Comparison of ENCODE assay signal across 16 cellular contexts in the genomic region with DNA sequence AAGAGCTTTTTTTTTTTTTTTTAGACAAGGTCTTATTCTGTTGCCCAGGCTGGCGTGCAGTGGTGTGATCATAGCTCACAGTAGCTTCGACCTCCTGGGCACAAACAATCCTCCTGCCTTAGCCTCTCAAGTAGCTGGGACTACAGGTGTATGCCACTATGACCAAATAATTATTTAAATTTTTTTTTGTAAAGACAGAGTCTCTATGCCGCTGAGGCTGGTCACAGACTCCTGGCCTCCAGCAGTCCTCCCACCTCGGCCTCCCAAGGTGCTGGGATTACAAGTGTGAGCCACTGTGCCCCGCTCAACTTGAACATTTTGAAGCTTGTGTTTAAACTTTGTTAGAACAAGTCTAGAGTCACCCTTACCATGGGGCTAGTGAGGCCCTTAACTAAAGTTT. TPM values are rescaled to one million over a fixed set of nuclear protein-coding genes. Genes with fewer than 3 reads are reported as not detected.
A peak's percentile ranks its signal among the peaks of the same experiment; 100 is the strongest.
DNase-seq lines count a peak whose midpoint lies in the region; ATAC-seq and TF ChIP-seq lines count a peak whose summit lies in the region.
"Had no signal": no experiment of that assay in that cellular context is flagged by ENCODE, and none has a peak within 500 bp of the region (broad histone marks: within the 10 kb centered on the region; RNA-seq: fewer than 3 reads in every experiment).

No MANE protein-coding gene starts in this region.

- no peaks in the 10 kb centered on the region for H3K36me3 ChIP-seq in CD4-positive, alpha-beta memory T cell (ENCODE audit: insufficient read depth, low read length)
- H3K36me3 ChIP-seq in naive thymus-derived CD4-positive, alpha-beta T cell (ENCODE audit: control insufficient read depth in 2 of 3, insufficient read depth in 3 of 3, low read length in 3 of 3): no peaks in the 10 kb centered on the region
- H3K36me3 ChIP-seq: heart right ventricle had no signal

- H3K9me3 ChIP-seq in CD4-positive, alpha-beta memory T cell (ENCODE audit: control insufficient read depth in 1 of 2, low read length in 2 of 2): no peaks in the 10 kb centered on the region
- H3K9me3 ChIP-seq in naive thymus-derived CD4-positive, alpha-beta T cell (ENCODE audit: control insufficient read depth in 2 of 3, low read length in 3 of 3): no peaks in the 10 kb centered on the region
- H3K9me3 ChIP-seq: heart right ventricle, testis had no signal

- peaks cover 0 to 9% (median 0%) of the 10 kb centered on the region in 8 donors for H3K9me3 Mint-ChIP-seq in CD4-positive, alpha-beta memory T cell
- H3K9me3 Mint-ChIP-seq in activated CD8-positive, alpha-beta T cell treated with anti-CD3 and anti-CD28 coated beads for 36 hours: peaks cover 8% of the 10 kb centered on the region
- H3K9me3 Mint-ChIP-seq in naive thymus-derived CD4-positive, alpha-beta T cell: peaks cover 0 to 13% (median 2%) of the 10 kb centered on the region in 11 donors

- DNase-seq in CD4-positive, alpha-beta memory T cell: no peak
- no peak for DNase-seq in activated CD8-positive, alpha-beta T cell treated with anti-CD3 and anti-CD28 coated beads for 36 hours
- DNase-seq in naive thymus-derived CD4-positive, alpha-beta T cell: no peak
- DNase-seq in HK-2 (ENCODE audit: unreplicated experiment): no peak
- DNase-seq in hypothalamus (lab: John Stamatoyannopoulos, UW): no peak
- no peak for DNase-seq in activated gamma-delta T cell treated with Interleukin-2 at 50 U/mL for 16 hours
- DNase-seq: amniotic stem cell, heart right ventricle, NCI-H2029 treated with DMSO at 0.1 percent for 48 hours, NCI-H526, RPMI8226, testis had no signal

- TF ChIP-seq CTCF in activated CD8-positive, alpha-beta T cell treated with anti-CD3 and anti-CD28 coated beads for 36 hours (IDR thresholded peaks at IDR 0.05): no peak

- peaks cover 0 to 10% of the 10 kb centered on the region in 2 donors for H3K36me3 Mint-ChIP-seq in CD4-positive, alpha-beta memory T cell
- H3K36me3 Mint-ChIP-seq in activated CD8-positive, alpha-beta T cell treated with anti-CD3 and anti-CD28 coated beads for 36 hours (ENCODE audit: low read depth): peaks cover 6% of the 10 kb centered on the region
- H3K36me3 Mint-ChIP-seq in naive thymus-derived CD4-positive, alpha-beta T cell: peaks cover 0 to 17% (median 5%) of the 10 kb centered on the region in 5 donors

- peak; percentile 27 for TF ChIP-seq POLR2A in GM19193 (IDR thresholded peaks at IDR 0.05; ENCODE audit: extremely low read depth, insufficient read depth, insufficient read length)

- peak overlapping the region; percentile 59 for H3K27ac ChIP-seq in CD4-positive, alpha-beta memory T cell (ENCODE audit: low read depth, low read length)
- peak overlapping the region; percentile 77 for H3K27ac ChIP-seq in naive thymus-derived CD4-positive, alpha-beta T cell (ENCODE audit: low read depth, low read length)
- H3K27ac ChIP-seq: C4-2B, coronary artery, testis had no signal

- peak overlapping the region in 7 of 8 donors; percentile 49 to 95 (median 76) for H3K4me3 Mint-ChIP-seq in CD4-positive, alpha-beta memory T cell
- H3K4me3 Mint-ChIP-seq in activated CD8-positive, alpha-beta T cell treated with anti-CD3 and anti-CD28 coated beads for 36 hours: peak overlapping the region; percentile 33
- H3K4me3 Mint-ChIP-seq in naive thymus-derived CD4-positive, alpha-beta T cell: peak overlapping the region; percentile 56 to 92 (median 82)

- peaks cover 99% of the 10 kb centered on the region for H3K4me1 ChIP-seq in CD4-positive, alpha-beta memory T cell (ENCODE audit: insufficient read depth, low read length)
- peaks cover 93 to 94% of the 10 kb centered on the region in 2 donors for H3K4me1 ChIP-seq in naive thymus-derived CD4-positive, alpha-beta T cell (ENCODE audit: control insufficient read depth in 2 of 2, insufficient read depth in 2 of 2, low read length in 2 of 2)

- POLR2A ChIA-PET in CD4-positive, alpha-beta memory T cell (lab: Charles Lee; ENCODE audit: partially characterized antibody): interaction anchor here (0.6 to 18.7 kb wide), 13 partner anchors 8 to 599 kb away, joined by 3 to 1434 read pairs (median 6); a partner anchor contains a TSS
- POLR2A ChIA-PET in activated CD8-positive, alpha-beta T cell treated with anti-CD3 and anti-CD28 coated beads for 36 hours (lab: Charles Lee): interaction anchor here (1.1 to 10.3 kb wide), 6 partner anchors 12 to 230 kb away, joined by 5 to 245 read pairs (median 10); a partner anchor contains a TSS
- POLR2A ChIA-PET in naive thymus-derived CD4-positive, alpha-beta T cell (lab: Charles Lee): interaction anchor here (0.6 to 18.8 kb wide), 11 partner anchors 10 to 431 kb away, joined by 3 to 1128 read pairs (median 6); a partner anchor contains a TSS

- H3K27me3 Mint-ChIP-seq in CD4-positive, alpha-beta memory T cell: peaks cover 0 to 2% of the 10 kb centered on the region in 2 donors
- no peaks in the 10 kb centered on the region for H3K27me3 Mint-ChIP-seq in activated CD8-positive, alpha-beta T cell treated with anti-CD3 and anti-CD28 coated beads for 36 hours
- H3K27me3 Mint-ChIP-seq in naive thymus-derived CD4-positive, alpha-beta T cell: peaks cover 0 to 2% (median 0%) of the 10 kb centered on the region in 5 donors

- peak overlapping the region; percentile 93 to 100 (median 97) for H3K27ac Mint-ChIP-seq in CD4-positive, alpha-beta memory T cell
- H3K27ac Mint-ChIP-seq in activated CD8-positive, alpha-beta T cell treated with anti-CD3 and anti-CD28 coated beads for 36 hours: peak overlapping the region; percentile 93
- H3K27ac Mint-ChIP-seq in naive thymus-derived CD4-positive, alpha-beta T cell: peak overlapping the region; percentile 94 to 100 (median 97)

- ATAC-seq in activated CD8-positive, alpha-beta T cell treated with anti-CD3 and anti-CD28 coated beads for 36 hours: no peak
- no peak for ATAC-seq in naive thymus-derived CD4-positive, alpha-beta T cell

- CTCF ChIA-PET in CD4-positive, alpha-beta memory T cell (lab: Charles Lee; ENCODE audit: partially characterized antibody): interaction anchor here (0.9 to 17.0 kb wide), 9 partner anchors 10 to 375 kb away, joined by 3 to 623 read pairs (median 4); a partner anchor contains a TSS
- CTCF ChIA-PET in activated CD8-positive, alpha-beta T cell treated with anti-CD3 and anti-CD28 coated beads for 36 hours (lab: Charles Lee): interaction anchor here (0.7 to 8.7 kb wide), 8 partner anchors 10 to 553 kb away, joined by 3 to 150 read pairs (median 5); a partner anchor contains a TSS
- CTCF ChIA-PET in naive thymus-derived CD4-positive, alpha-beta T cell (lab: Charles Lee): interaction anchor here (0.7 to 17.6 kb wide), 7 partner anchors 8 to 189 kb away, joined by 3 to 341 read pairs (median 4); a partner anchor contains a TSS

- intact Hi-C loops in CD4-positive, alpha-beta memory T cell (cut with micrococcal nuclease): loop anchor here (10.0 kb wide), 1 partner anchor 254 kb away; a partner anchor contains a TSS
- intact Hi-C loops in activated CD8-positive, alpha-beta T cell treated with anti-CD3 and anti-CD28 coated beads for 36 hours (cut with micrococcal nuclease): loop anchor here (5.0 to 10.0 kb wide), 6 partner anchors 228 to 587 kb away; a partner anchor contains a TSS
- intact Hi-C loops in naive thymus-derived CD4-positive, alpha-beta T cell (cut with micrococcal nuclease): loop anchor here (5.0 to 10.0 kb wide), 6 partner anchors 257 to 882 kb away; a partner anchor contains a TSS

- H3K4me1 Mint-ChIP-seq in CD4-positive, alpha-beta memory T cell: peaks cover 86 to 98% (median 93%) of the 10 kb centered on the region in 4 donors
- peaks cover 93% of the 10 kb centered on the region for H3K4me1 Mint-ChIP-seq in activated CD8-positive, alpha-beta T cell treated with anti-CD3 and anti-CD28 coated beads for 36 hours (ENCODE audit: low read depth)
- H3K4me1 Mint-ChIP-seq in naive thymus-derived CD4-positive, alpha-beta T cell: peaks cover 81 to 100% (median 95%) of the 10 kb centered on the region in 7 donors

- H3K4me3 ChIP-seq in CD4-positive, alpha-beta memory T cell (ENCODE audit: low read length in 2 of 2): no peak overlapping the region
- peak overlapping the region; percentile 17 for H3K4me3 ChIP-seq in naive thymus-derived CD4-positive, alpha-beta T cell (ENCODE audit: low read length)
- H3K4me3 ChIP-seq: coronary artery, heart right ventricle, testis had no signal

- H3K27me3 ChIP-seq in CD4-positive, alpha-beta memory T cell (ENCODE audit: insufficient read depth, low read length): no peaks in the 10 kb centered on the region
- H3K27me3 ChIP-seq in naive thymus-derived CD4-positive, alpha-beta T cell (ENCODE audit: control insufficient read depth in 2 of 2, insufficient read depth in 2 of 2, low read length in 2 of 2): no peaks in the 10 kb centered on the region
- H3K27me3 ChIP-seq: heart right ventricle, testis had no signal

RNA-seq across cellular contexts. Expression of a gene that starts 8.6 kb away (rescaled TPM):
- 1 to 10 TPM; 1.7 to 1.9 TPM for total RNA-seq in CD4-positive, alpha-beta memory T cell
- polyA plus RNA-seq in CD4-positive, alpha-beta memory T cell: 10 to 100 TPM; 15.6 to 18.2 TPM
- 10 to 100 TPM in 1 of 2 experiments, 1 to 10 TPM in 1; 9.2 to 10.4 TPM for total RNA-seq in activated CD8-positive, alpha-beta T cell treated with anti-CD3 and anti-CD28 coated beads for 36 hours
- total RNA-seq in naive thymus-derived CD4-positive, alpha-beta T cell: 10 to 100 TPM in 3 of 5 experiments, 1 to 10 TPM in 2; 7.0 to 38.0 (median 18.8) TPM
- polyA plus RNA-seq in naive thymus-derived CD4-positive, alpha-beta T cell: 100 to 1,000 TPM; 126 to 136 TPM
- total RNA-seq: pulmonary artery endothelial cell had no signal

RNA-seq across cellular contexts. Expression of a gene that starts 18.5 kb away (rescaled TPM):
- total RNA-seq in CD4-positive, alpha-beta memory T cell: 100 to 1,000 TPM; 284 TPM
- polyA plus RNA-seq in CD4-positive, alpha-beta memory T cell: 100 to 1,000 TPM; 125 to 221 TPM
- total RNA-seq in activated CD8-positive, alpha-beta T cell treated with anti-CD3 and anti-CD28 coated beads for 36 hours: 100 to 1,000 TPM; 201 to 208 TPM
- 100 to 1,000 TPM; 122 to 328 (median 288) TPM for total RNA-seq in naive thymus-derived CD4-positive, alpha-beta T cell
- polyA plus RNA-seq in naive thymus-derived CD4-positive, alpha-beta T cell: 100 to 1,000 TPM; 192 to 421 TPM
